In the genomic region with DNA sequence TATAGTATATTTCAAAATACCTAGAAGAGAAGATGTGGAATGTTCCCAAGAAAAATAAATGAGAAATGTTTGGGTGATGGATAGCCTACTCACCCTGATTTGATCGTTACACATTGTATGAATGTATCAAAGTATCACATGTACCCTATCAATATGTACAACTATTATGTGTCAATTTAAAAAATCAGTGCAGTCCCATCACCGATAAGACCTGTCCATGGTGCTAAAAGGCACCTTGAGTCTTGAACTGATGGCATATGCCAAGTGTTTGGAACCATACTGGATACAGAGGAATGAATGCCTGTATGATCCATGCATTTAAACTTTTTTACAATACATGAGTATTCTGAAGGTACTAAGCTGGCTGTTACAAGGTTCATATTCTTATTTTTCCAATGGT, we compare ENCODE assay signal across 3 cellular contexts.
TF ChIP-seq lines count a peak whose summit lies in the region.

No MANE protein-coding gene starts in this region.

TF ChIP-seq in HepG2, 621 proteins besides CTCF, POLR2A, EP300 and RAD21:
- TF ChIP-seq, protein P1, sequence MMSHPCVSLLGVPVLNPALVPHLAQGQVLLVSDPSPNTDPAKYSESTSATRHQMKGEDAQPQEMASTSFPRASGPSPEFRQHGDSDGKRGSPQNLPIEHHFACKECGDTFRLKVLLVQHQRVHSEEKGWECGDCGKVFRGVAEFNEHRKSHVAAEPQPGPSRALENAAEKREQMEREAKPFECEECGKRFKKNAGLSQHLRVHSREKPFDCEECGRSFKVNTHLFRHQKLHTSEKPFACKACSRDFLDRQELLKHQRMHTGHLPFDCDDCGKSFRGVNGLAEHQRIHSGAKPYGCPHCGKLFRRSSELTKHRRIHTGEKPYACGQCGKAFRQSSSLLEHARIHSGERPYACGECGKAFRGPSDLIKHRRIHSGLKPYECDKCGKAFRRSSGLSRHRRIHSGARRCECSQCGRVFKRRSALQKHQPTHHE (CRISPR knock-in tag; IDR thresholded peaks at IDR 0.05; ENCODE audit: borderline replicate concordance) = no peak
- no peak for TF ChIP-seq ZKSCAN5 (CRISPR knock-in tag; IDR thresholded peaks at IDR 0.05)
- TF ChIP-seq, protein P2, sequence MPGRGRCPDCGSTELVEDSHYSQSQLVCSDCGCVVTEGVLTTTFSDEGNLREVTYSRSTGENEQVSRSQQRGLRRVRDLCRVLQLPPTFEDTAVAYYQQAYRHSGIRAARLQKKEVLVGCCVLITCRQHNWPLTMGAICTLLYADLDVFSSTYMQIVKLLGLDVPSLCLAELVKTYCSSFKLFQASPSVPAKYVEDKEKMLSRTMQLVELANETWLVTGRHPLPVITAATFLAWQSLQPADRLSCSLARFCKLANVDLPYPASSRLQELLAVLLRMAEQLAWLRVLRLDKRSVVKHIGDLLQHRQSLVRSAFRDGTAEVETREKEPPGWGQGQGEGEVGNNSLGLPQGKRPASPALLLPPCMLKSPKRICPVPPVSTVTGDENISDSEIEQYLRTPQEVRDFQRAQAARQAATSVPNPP (CRISPR knock-in tag; IDR thresholded peaks at IDR 0.05) = no peak
- peak; percentile 51; the same call in 1 of the 2 replicates for TF ChIP-seq EHMT2 (IDR thresholded peaks at IDR 0.05; ENCODE audit: borderline replicate concordance, low read depth, low read length)
- TF ChIP-seq ZNF891 (CRISPR knock-in tag; IDR thresholded peaks at IDR 0.05) = no peak
- TF ChIP-seq ZNF121 (CRISPR knock-in tag; IDR thresholded peaks at IDR 0.05) = no peak
- TF ChIP-seq, protein P3, sequence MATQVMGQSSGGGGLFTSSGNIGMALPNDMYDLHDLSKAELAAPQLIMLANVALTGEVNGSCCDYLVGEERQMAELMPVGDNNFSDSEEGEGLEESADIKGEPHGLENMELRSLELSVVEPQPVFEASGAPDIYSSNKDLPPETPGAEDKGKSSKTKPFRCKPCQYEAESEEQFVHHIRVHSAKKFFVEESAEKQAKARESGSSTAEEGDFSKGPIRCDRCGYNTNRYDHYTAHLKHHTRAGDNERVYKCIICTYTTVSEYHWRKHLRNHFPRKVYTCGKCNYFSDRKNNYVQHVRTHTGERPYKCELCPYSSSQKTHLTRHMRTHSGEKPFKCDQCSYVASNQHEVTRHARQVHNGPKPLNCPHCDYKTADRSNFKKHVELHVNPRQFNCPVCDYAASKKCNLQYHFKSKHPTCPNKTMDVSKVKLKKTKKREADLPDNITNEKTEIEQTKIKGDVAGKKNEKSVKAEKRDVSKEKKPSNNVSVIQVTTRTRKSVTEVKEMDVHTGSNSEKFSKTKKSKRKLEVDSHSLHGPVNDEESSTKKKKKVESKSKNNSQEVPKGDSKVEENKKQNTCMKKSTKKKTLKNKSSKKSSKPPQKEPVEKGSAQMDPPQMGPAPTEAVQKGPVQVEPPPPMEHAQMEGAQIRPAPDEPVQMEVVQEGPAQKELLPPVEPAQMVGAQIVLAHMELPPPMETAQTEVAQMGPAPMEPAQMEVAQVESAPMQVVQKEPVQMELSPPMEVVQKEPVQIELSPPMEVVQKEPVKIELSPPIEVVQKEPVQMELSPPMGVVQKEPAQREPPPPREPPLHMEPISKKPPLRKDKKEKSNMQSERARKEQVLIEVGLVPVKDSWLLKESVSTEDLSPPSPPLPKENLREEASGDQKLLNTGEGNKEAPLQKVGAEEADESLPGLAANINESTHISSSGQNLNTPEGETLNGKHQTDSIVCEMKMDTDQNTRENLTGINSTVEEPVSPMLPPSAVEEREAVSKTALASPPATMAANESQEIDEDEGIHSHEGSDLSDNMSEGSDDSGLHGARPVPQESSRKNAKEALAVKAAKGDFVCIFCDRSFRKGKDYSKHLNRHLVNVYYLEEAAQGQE (IDR thresholded peaks at IDR 0.05; ENCODE audit: borderline replicate concordance in 1 of 2, low read depth in 1 of 2, low read length in 2 of 2) = peak; percentile 32 to 91
- TF ChIP-seq CCAR2 (optimal IDR thresholded peaks at IDR 0.05; ENCODE audit: low read depth, low read length) = no peak
- no peak for TF ChIP-seq ZNF12 (CRISPR knock-in tag; IDR thresholded peaks at IDR 0.05)
- peak; percentile 90 for TF ChIP-seq MIER2 (CRISPR knock-in tag; IDR thresholded peaks at IDR 0.05)

TF ChIP-seq in Ishikawa, 13 proteins besides CTCF, POLR2A, EP300 and RAD21:
- TF ChIP-seq, protein P3 (IDR thresholded peaks at IDR 0.05; ENCODE audit: low read depth) = peak; percentile 77
- no peak for TF ChIP-seq EGR1 (IDR thresholded peaks at IDR 0.05)
- TF ChIP-seq FOXM1 (IDR thresholded peaks at IDR 0.05; ENCODE audit: borderline replicate concordance, low read depth) = no peak

TF ChIP-seq in liver, 16 proteins besides CTCF, POLR2A, EP300 and RAD21 (continued from another document):
- TF ChIP-seq, protein P3 (IDR thresholded peaks at IDR 0.05) = peak; percentile 59
